In genomic region chr9:97038551-97038908, GRCh38 we compare ENCODE assay signal across 8 cellular contexts. TPM values are rescaled to one million over a fixed set of nuclear protein-coding genes. Genes with fewer than 3 reads are reported as not detected.
DNase-seq lines count a peak whose midpoint lies in the region; ATAC-seq and TF ChIP-seq lines count a peak whose summit lies in the region.

No MANE protein-coding gene starts in this region.

- POLR2A ChIA-PET in activated CD4-positive, alpha-beta T cell treated with anti-CD3 and anti-CD28 coated beads for 36 hours (lab: Charles Lee) = interaction anchor here (0.6 kb wide), 1 partner anchor 152 kb away, joined by 7 read pairs; no protein-coding TSS in a partner anchor

- no peaks in the 10 kb centered on the region for H3K36me3 Mint-ChIP-seq in activated CD4-positive, alpha-beta T cell treated with anti-CD3 and anti-CD28 coated beads for 36 hours (ENCODE audit: low read depth)

- H3K4me3 ChIP-seq in WI38 (ENCODE audit: low read depth, low read length) (peak overlapping the region; percentile 62), iPS-20b (ENCODE audit: low read length) (peak overlapping the region; percentile 96), testis (peak overlapping the region; percentile 58 to 77)

- no peaks in the 10 kb centered on the region for H3K9me3 ChIP-seq in iPS-20b (ENCODE audit: insufficient read depth, low read depth, low read length)
- H3K9me3 ChIP-seq in testis = no peaks in the 10 kb centered on the region

- H3K27ac Mint-ChIP-seq in activated CD4-positive, alpha-beta T cell treated with anti-CD3 and anti-CD28 coated beads for 36 hours = no peak overlapping the region

- DNase-seq in activated CD4-positive, alpha-beta T cell treated with anti-CD3 and anti-CD28 coated beads for 36 hours = no peak
- no peak for DNase-seq in activated CD4-positive, alpha-beta T cell treated with anti-CD3 and anti-CD28 coated beads for 4 hours
- no peak for DNase-seq in testis
- no peak for DNase-seq in effector CD8-positive, alpha-beta T cell (lab: John Stamatoyannopoulos, UW)

- H3K27me3 ChIP-seq in iPS-20b (ENCODE audit: insufficient read depth, low read length) = peaks cover 16% of the 10 kb centered on the region
- H3K27me3 ChIP-seq in testis = no peaks in the 10 kb centered on the region

- peak overlapping the region; percentile 77 for H3K4me3 Mint-ChIP-seq in activated CD4-positive, alpha-beta T cell treated with anti-CD3 and anti-CD28 coated beads for 36 hours

- peak; percentile 21 for ATAC-seq in activated CD4-positive, alpha-beta T cell treated with anti-CD3 and anti-CD28 coated beads for 36 hours
- ATAC-seq in GM19328 (IDR thresholded peaks at IDR 0.05; ENCODE audit: unreplicated experiment) = no peak
- ATAC-seq in HG02973 (IDR thresholded peaks at IDR 0.05; ENCODE audit: unreplicated experiment) = no peak

- no peak for TF ChIP-seq POLR2A in testis (IDR thresholded peaks at IDR 0.05)

- intact Hi-C loops in activated CD4-positive, alpha-beta T cell treated with anti-CD3 and anti-CD28 coated beads for 36 hours (cut with DNase I, micrococcal nuclease) = loop anchor here in 1 of 2 experiments (2.0 to 10.0 kb wide), 2 partner anchors 26 to 164 kb away; no protein-coding TSS in a partner anchor
- intact Hi-C loops in testis (cut with DNase I; ENCODE audit: low total_unique reads) = no loop called here

- H3K9ac ChIP-seq in iPS-20b (ENCODE audit: low read depth, low read length) = peak overlapping the region; percentile 70; the same call in 1 of the 2 replicates

- CTCF ChIA-PET in activated CD4-positive, alpha-beta T cell treated with anti-CD3 and anti-CD28 coated beads for 36 hours (lab: Charles Lee) = interaction anchor here (0.8 kb wide), 1 partner anchor 8 kb away, joined by 4 read pairs; no protein-coding TSS in a partner anchor

- no peaks in the 10 kb centered on the region for H3K9me3 Mint-ChIP-seq in activated CD4-positive, alpha-beta T cell treated with anti-CD3 and anti-CD28 coated beads for 36 hours (ENCODE audit: low read depth)

- H3K36me3 ChIP-seq in iPS-20b (ENCODE audit: insufficient read depth, low read depth, low read length) (peaks cover 43% of the 10 kb centered on the region), testis (ENCODE audit: low read depth, missing control alignments) (no peaks in the 10 kb centered on the region)

- H3K27ac ChIP-seq in iPS-20b (ENCODE audit: low read length) (no peak overlapping the region), testis (peak overlapping the region; percentile 53 to 77)

- WGBS in testis, 2 donors = 2 to 10% methylated on average over 2 to 35 of the region's 35 CpGs

- peaks cover 3% of the 10 kb centered on the region for H3K4me1 Mint-ChIP-seq in activated CD4-positive, alpha-beta T cell treated with anti-CD3 and anti-CD28 coated beads for 36 hours

- H3K4me1 ChIP-seq in iPS-20b (ENCODE audit: insufficient read depth, low read length) = no peaks in the 10 kb centered on the region
- H3K4me1 ChIP-seq in testis = no peaks in the 10 kb centered on the region

- no peak for TF ChIP-seq CTCF in WI38 (IDR thresholded peaks at IDR 0.05; ENCODE audit: low read depth, low read length)
- no peak for TF ChIP-seq CTCF in testis (IDR thresholded peaks at IDR 0.05)

- H3K27me3 Mint-ChIP-seq in activated CD4-positive, alpha-beta T cell treated with anti-CD3 and anti-CD28 coated beads for 36 hours = peaks cover 41% of the 10 kb centered on the region

RNA-seq across cellular contexts. Expression of gene CTSV, which starts 0.4 kb away (rescaled TPM):
- total RNA-seq in activated CD4-positive, alpha-beta T cell treated with anti-CD3 and anti-CD28 coated beads for 36 hours = under 1 TPM; 0.71 to 0.74 TPM
- 100 to 1,000 TPM; 107 to 319 TPM for total RNA-seq in testis
- polyA plus RNA-seq in testis (ENCODE audit: insufficient read depth, low read depth, low replicate concordance) = 96.6 TPM

Comparison
In these comparisons a context has a peak if more than half of its experiments do, and no peak if none do; other contexts are left out.
1. RNA of gene CTSV, which starts 0.4 kb away (total RNA-seq): 107 to 319 TPM in testis; 0.71 to 0.74 TPM in activated CD4-positive, alpha-beta T cell treated with anti-CD3 and anti-CD28 coated beads for 36 hours; every median in the first group is over 10 times any median in the second.
2. Peak in every context shown above with its lines, with median percentiles within 50 percentile points of each other: H3K4me3 ChIP-seq.